8 cellular contexts compared by ENCODE assay signal in the genomic region with DNA sequence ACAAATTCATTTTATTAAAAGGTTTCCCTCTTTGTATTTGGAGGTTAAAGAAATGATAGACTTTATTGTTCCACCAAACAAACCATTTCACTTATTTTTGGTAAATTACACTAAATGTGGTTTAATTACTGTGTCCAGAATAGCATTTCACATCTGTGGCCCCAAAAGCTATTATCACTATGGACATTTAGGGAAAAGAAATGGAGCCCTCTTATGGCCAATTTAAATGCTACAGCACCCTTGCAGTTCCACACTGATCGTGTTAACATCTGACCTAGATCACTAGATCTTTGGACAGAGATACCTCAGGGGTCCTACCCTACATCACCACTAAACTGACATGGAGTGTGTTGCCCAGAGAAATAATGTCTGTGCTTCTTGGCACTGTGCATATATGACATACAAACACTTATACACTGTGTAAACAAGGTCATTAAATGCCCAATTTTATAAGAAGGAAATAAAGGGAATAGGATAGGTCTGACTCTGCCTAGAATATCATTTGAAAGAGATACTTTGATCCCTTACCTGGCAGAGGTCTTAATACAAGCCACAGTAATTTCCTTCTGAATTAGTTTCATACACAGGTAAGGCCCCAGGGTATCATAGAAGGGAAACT.
DNase-seq lines count a peak whose midpoint lies in the region; ATAC-seq, FAIRE-seq and TF ChIP-seq lines count a peak whose summit lies in the region.

No MANE protein-coding gene starts in this region.

- H3K9me3 ChIP-seq in pancreas = no peaks in the 10 kb centered on the region

- no peak for TF ChIP-seq POLR2A in erythroblast (IDR thresholded peaks at IDR 0.05; ENCODE audit: low read length)

- no peaks in the 10 kb centered on the region for H3K27me3 ChIP-seq in HL-60 (ENCODE audit: insufficient read depth, poor library complexity, severe bottlenecking)
- H3K27me3 ChIP-seq in pancreas = peaks cover 0 to 4% (median 0%) of the 10 kb centered on the region in 4 donors

- peak; percentile 43 for TF ChIP-seq CTCF in HL-60 (IDR thresholded peaks at IDR 0.05; ENCODE audit: insufficient read depth, low read length)
- TF ChIP-seq CTCF in pancreas (IDR thresholded peaks at IDR 0.05) = peak in 3 of 4 donors; percentile 18 to 26 (median 23)

- WGBS in pancreas, 2 donors = 0 to 5% methylated on average over 1 of the region's 1 CpG

- DNase-seq in DMS79 treated with DMSO at 0.1 percent for 48 hours (lab: John Stamatoyannopoulos, UW) (peak; percentile 14), DMS79 (lab: John Stamatoyannopoulos, UW) (no peak), HL-60 (ENCODE audit: low read depth in 1 of 2, low spot score in 1 of 2) (peak; percentile 1 to 14), RPMI7951 (ENCODE audit: low read depth) (peak; percentile 16), erythroblast (lab: John Stamatoyannopoulos, UW) (peak; percentile 26 to 32), pancreas (no peak)
- DNase-seq in activated CD8-positive, alpha-beta memory T cell treated with anti-CD3 and anti-CD28 coated beads for 24 hours = no peak
- no peak for DNase-seq in effector CD4-positive, alpha-beta T cell

- intact Hi-C loops in pancreas (cut with DNase I) = no loop called here

- H3K36me3 ChIP-seq in pancreas = no peaks in the 10 kb centered on the region

- no peak for FAIRE-seq in pancreas (lab: Jason Lieb, UNC)

- no peak overlapping the region for H3K4me3 ChIP-seq in HL-60 (replicated peaks; ENCODE audit: insufficient read depth, low read length)
- H3K4me3 ChIP-seq in pancreas = no peak overlapping the region

- peak in 3 of 4 donors; percentile 38 to 55 (median 47) for ATAC-seq in pancreas

- no peaks in the 10 kb centered on the region for H3K4me1 ChIP-seq in pancreas

- no peak overlapping the region for H3K27ac ChIP-seq in HL-60 (replicated peaks)
- no peak overlapping the region for H3K27ac ChIP-seq in pancreas

Comparison
In these comparisons a context has a peak if more than half of its experiments do, and no peak if none do; other contexts are left out.
1. DNase-seq: peak in DMS79 treated with DMSO at 0.1 percent for 48 hours (single experiment), HL-60 (2 of 2), RPMI7951 (single experiment) and erythroblast (2 of 2); none in DMS79 (single experiment), pancreas (0 of 6), activated CD8-positive, alpha-beta memory T cell treated with anti-CD3 and anti-CD28 coated beads for 24 hours (single experiment) and effector CD4-positive, alpha-beta T cell (single experiment).